ENCODE assay signal across 23 cellular contexts in genomic region chr10:35668865-35669650, GRCh38. TPM values are rescaled to one million over a fixed set of nuclear protein-coding genes. Genes with fewer than 3 reads are reported as not detected.
DNase-seq lines count a peak whose midpoint lies in the region; TF ChIP-seq lines count a peak whose summit lies in the region.
"Had no signal": no experiment of that assay in that cellular context is flagged by ENCODE, and none has a peak within 500 bp of the region (broad histone marks: within the 10 kb centered on the region; RNA-seq: fewer than 3 reads in every experiment).

No MANE protein-coding gene starts in this region.

- no peak overlapping the region for H3K9ac ChIP-seq in HUES64 (ENCODE audit: low read depth, low read length)
- H3K9ac ChIP-seq: BLaER1 treated with 17β-estradiol and CSF1 and Interleukin-3, amounts not matched to agents 10 nM and 100 nM; SK-N-SH had no signal

- CTCF ChIA-PET in MCF 10A (lab: Yijun Ruan, JAX) = no interaction called here

- no peaks in the 10 kb centered on the region for H3K27me3 ChIP-seq in HUES64 (ENCODE audit: insufficient read depth, low read length)
- H3K27me3 ChIP-seq: BLaER1 treated with 17β-estradiol and CSF1 and Interleukin-3, amounts not matched to agents 10 nM and 100 nM had no signal

- peaks cover 2% of the 10 kb centered on the region for H3K27me3 Mint-ChIP-seq in MCF 10A (ENCODE audit: insufficient read depth, unreplicated experiment)

- H3K27ac Mint-ChIP-seq in MCF 10A (ENCODE audit: low read depth, unreplicated experiment) = no peak overlapping the region
- H3K27ac Mint-ChIP-seq: CD8-positive, alpha-beta T cell had no signal

- H3K4me1 ChIP-seq in HUES64 (ENCODE audit: insufficient read depth, low read length) = peaks cover 27% of the 10 kb centered on the region
- H3K4me1 ChIP-seq: BLaER1 treated with 17β-estradiol and CSF1 and Interleukin-3, amounts not matched to agents 10 nM and 100 nM; HAP-1 had no signal

- BruUV-seq in MCF 10A (replicated peaks; lab: Mats Ljungman, UMichigan) = no TSS peak

- H3K4me3 ChIP-seq in HUES64 (ENCODE audit: low read length) (no peak overlapping the region), choroid plexus epithelial cell (ENCODE audit: low read depth, low read length) (no peak overlapping the region)
- H3K4me3 ChIP-seq: BLaER1 treated with 17β-estradiol and CSF1 and Interleukin-3, amounts not matched to agents 10 nM and 100 nM; HAP-1 had no signal

- H3K27ac ChIP-seq in HUES64 (ENCODE audit: low read depth, low read length) = peak overlapping the region; percentile 56; the same call in 1 of the 2 replicates
- H3K27ac ChIP-seq: BLaER1 treated with 17β-estradiol and CSF1 and Interleukin-3, amounts not matched to agents 10 nM and 100 nM had no signal

- H3K36me3 Mint-ChIP-seq in MCF 10A (ENCODE audit: insufficient read depth, unreplicated experiment) = no peaks in the 10 kb centered on the region
- H3K36me3 Mint-ChIP-seq: CD8-positive, alpha-beta T cell had no signal

- no peak for TF ChIP-seq CTCF in choroid plexus epithelial cell (conservative IDR thresholded peaks at IDR 0.05; ENCODE audit: low read depth, low read length)
- TF ChIP-seq CTCF in MCF 10A (IDR thresholded peaks at IDR 0.05; ENCODE audit: unreplicated experiment) = no peak

- peaks cover 14% of the 10 kb centered on the region for H3K9me3 Mint-ChIP-seq in MCF 10A (ENCODE audit: unreplicated experiment)

- peak; percentile 28 for DNase-seq in ELF-1 (ENCODE audit: low read depth, low spot score)
- DNase-seq in choroid plexus epithelial cell (ENCODE audit: low read depth) = peak; percentile 10
- peak; percentile 17 for DNase-seq in iPS-NIHi11 (ENCODE audit: low spot score)
- no peak for DNase-seq in epidermal melanocyte (ENCODE audit: insufficient read length, low spot score)
- no peak for DNase-seq in stimulated activated naive CD4-positive, alpha-beta T cell (lab: John Stamatoyannopoulos, UW)
- no peak for DNase-seq in HuH-7 (ENCODE audit: low spot score)
- no peak for DNase-seq in MCF 10A (ENCODE audit: unreplicated experiment)
- DNase-seq: 8988T; CD8-positive, alpha-beta T cell; GDM1; KBM-7; NCI-H1105; NCI-H2081; NCI-H2171; NCI-H345; NCI-H524; NCI-H774; NK-92 treated with Interleukin-12 subunit alpha and Interleukin-12 subunit beta, amount 100 ng/mL, for 24 hours; SIG-M5; SK-N-SH had no signal

- no peaks in the 10 kb centered on the region for H3K4me1 Mint-ChIP-seq in MCF 10A (ENCODE audit: insufficient read depth, unreplicated experiment)

- POLR2A ChIA-PET in MCF 10A (lab: Yijun Ruan, JAX) = no interaction called here

- H3K9me3 ChIP-seq in HUES64 (ENCODE audit: insufficient read depth, low read depth, low read length) = no peaks in the 10 kb centered on the region
- H3K9me3 ChIP-seq: HAP-1, SK-N-SH had no signal

- H3K36me3 ChIP-seq in HUES64 (ENCODE audit: insufficient read depth, low read length) = no peaks in the 10 kb centered on the region
- H3K36me3 ChIP-seq: BLaER1 treated with 17β-estradiol and CSF1 and Interleukin-3, amounts not matched to agents 10 nM and 100 nM; HAP-1 had no signal

- intact Hi-C loops in MCF 10A (cut with micrococcal nuclease) = no loop called here

- H3K4me3 Mint-ChIP-seq in MCF 10A (ENCODE audit: unreplicated experiment) = no peak overlapping the region
- H3K4me3 Mint-ChIP-seq: CD8-positive, alpha-beta T cell had no signal

- WGBS in HUES64 = 63% methylated on average over 13 of the region's 13 CpGs

RNA-seq across cellular contexts. Expression of gene FZD8, which starts 27.0 kb away (rescaled TPM):
- 5.7 TPM for polyA plus RNA-seq in HUES64 (2013, experiment 1 of 2)
- polyA plus RNA-seq in HUES64 (2013, experiment 2 of 2) = 4.8 TPM
- total RNA-seq in MCF 10A (2022) = 9.8 and 13.0 TPM in 2 replicates

Comparison
In these comparisons a context has a peak if more than half of its experiments do, and no peak if none do; other contexts are left out.
1. DNase-seq: peak in ELF-1 (single experiment), choroid plexus epithelial cell (single experiment) and iPS-NIHi11 (single experiment); none in epidermal melanocyte (single experiment), stimulated activated naive CD4-positive, alpha-beta T cell (0 of 6), HuH-7 (single experiment) and MCF 10A (single experiment).